8 cellular contexts compared by ENCODE assay signal in the genomic region with DNA sequence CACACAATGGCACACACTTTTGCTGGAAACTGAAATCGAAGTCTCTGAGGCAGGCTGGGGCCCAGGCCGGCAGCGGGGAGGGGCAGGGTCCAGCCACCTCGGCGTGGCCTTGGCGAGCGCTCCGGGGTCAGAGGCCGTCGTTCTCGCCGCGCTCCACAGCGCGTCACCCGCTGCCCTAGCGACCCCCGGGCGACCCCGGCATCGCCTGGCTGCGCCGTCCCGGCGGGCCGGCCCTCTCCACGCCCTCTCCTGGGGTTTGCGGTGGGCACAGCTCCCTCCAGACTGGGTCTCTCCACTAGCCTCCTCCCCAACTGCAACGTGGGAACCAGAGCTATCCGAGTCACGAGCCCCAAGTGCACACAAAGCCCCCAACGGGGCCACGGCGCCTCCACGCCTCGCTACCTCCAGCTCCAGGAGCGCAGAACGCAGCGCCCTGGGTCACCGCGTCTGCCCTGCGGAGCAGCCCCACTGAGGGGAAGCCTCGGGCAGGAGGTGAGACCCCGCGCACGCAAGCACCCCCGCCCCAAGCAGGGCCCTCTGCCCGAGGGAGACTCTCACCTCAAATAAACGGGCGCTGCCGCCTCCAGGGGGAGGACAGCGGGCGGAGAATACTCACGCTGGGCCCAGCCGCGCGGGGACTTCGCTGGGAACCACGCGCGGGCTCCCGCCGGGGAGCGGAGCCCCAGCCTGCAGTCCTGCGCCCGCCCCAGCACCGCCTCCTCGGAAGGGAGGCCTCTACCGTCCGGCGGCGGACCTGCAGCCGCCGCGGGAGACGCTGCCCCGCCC.
DNase-seq lines count a peak whose midpoint lies in the region; ATAC-seq and TF ChIP-seq lines count a peak whose summit lies in the region.

No MANE protein-coding gene starts in this region.

- TF ChIP-seq CTCF in dorsolateral prefrontal cortex (IDR thresholded peaks at IDR 0.05 in 54 of 56, conservative IDR thresholded peaks at IDR 0.05 in 2 of 56; ENCODE audit: low read depth in 1 of 56, partially characterized antibody in 56 of 56) = peak; percentile 35 to 87 (median 76)
- TF ChIP-seq CTCF in lung (IDR thresholded peaks at IDR 0.05; ENCODE audit: control extremely low read depth, extremely low read depth) = peak; percentile 4

- intact Hi-C loops in dorsolateral prefrontal cortex (cut with DNase I) = loop anchor here (5.0 to 10.0 kb wide), 4 partner anchors 116 to 174 kb away; partner anchors contain the start of gene ZNF644 (in 2 of the 2)

- H3K4me1 Mint-ChIP-seq in activated CD4-positive, alpha-beta T cell treated with anti-CD3 and anti-CD28 coated beads, Interleukin-2, amount 10 ng/mL, durations not matched to agents 7 days and 5 days = peaks cover 13% of the 10 kb centered on the region

- no peak overlapping the region for H3K27ac Mint-ChIP-seq in activated CD4-positive, alpha-beta T cell treated with anti-CD3 and anti-CD28 coated beads, Interleukin-2, amount 10 ng/mL, durations not matched to agents 7 days and 5 days

- H3K9me3 Mint-ChIP-seq in activated CD4-positive, alpha-beta T cell treated with anti-CD3 and anti-CD28 coated beads, Interleukin-2, amount 10 ng/mL, durations not matched to agents 7 days and 5 days = no peaks in the 10 kb centered on the region

- no peaks in the 10 kb centered on the region for H3K9me3 ChIP-seq in lung (ENCODE audit: control insufficient read depth in 2 of 2, insufficient read depth in 1 of 2, low read length in 1 of 2)

- H3K4me3 ChIP-seq in dorsolateral prefrontal cortex (peak overlapping the region; percentile 48 to 92 (median 79)), lung (peak overlapping the region; percentile 46)

- peak; percentile 88 for ATAC-seq in GM18517 (IDR thresholded peaks at IDR 0.05; ENCODE audit: unreplicated experiment)
- peak; percentile 99 for ATAC-seq in HG03045 (IDR thresholded peaks at IDR 0.05; ENCODE audit: unreplicated experiment)
- peak; percentile 99 for ATAC-seq in lung (ENCODE audit: insufficient read depth, low FRiP score)

- CTCF ChIA-PET in activated CD4-positive, alpha-beta T cell treated with anti-CD3 and anti-CD28 coated beads, Interleukin-2, amount 10 ng/mL, durations not matched to agents 7 days and 5 days (lab: Charles Lee) = interaction anchor here (0.6 to 1.3 kb wide), 3 partner anchors 10 to 237 kb away, joined by 3 read pairs; no protein-coding TSS in a partner anchor

- peaks cover 0 to 6% (median 0%) of the 10 kb centered on the region in 45 donors for H3K27me3 ChIP-seq in dorsolateral prefrontal cortex
- H3K27me3 ChIP-seq in lung (ENCODE audit: control insufficient read depth, insufficient read depth) = no peaks in the 10 kb centered on the region

- peaks cover 0 to 2% of the 10 kb centered on the region in 2 donors for H3K4me1 ChIP-seq in lung (ENCODE audit: control insufficient read depth in 2 of 2, insufficient read depth in 2 of 2, low read length in 2 of 2)

- DNase-seq in 8988T = peak; percentile 38
- DNase-seq in NCI-H2171 treated with DMSO at 0.1 percent for 48 hours (lab: John Stamatoyannopoulos, UW) = peak; percentile 35
- peak; percentile 75 for DNase-seq in activated CD4-positive, alpha-beta T cell treated with anti-CD3 and anti-CD28 coated beads, Interleukin-2, amount 10 ng/mL, durations not matched to agents 7 days and 5 days
- peak in 8 of 10 donors; percentile 56 to 82 (median 72) for DNase-seq in dorsolateral prefrontal cortex
- peak; percentile 80 for DNase-seq in lung (ENCODE audit: low spot score)
- DNase-seq in stimulated activated CD4-positive, alpha-beta T cell treated with anti-CD3 and anti-CD28 coated beads, TNF-alpha, amount 100 ng/mL, for 1 hour (ENCODE audit: low read depth in 3 of 3, low spot score in 1 of 3) = peak; percentile 17 to 65 (median 47)

- 0% methylated on average over 57 to 77 of the region's 77 CpGs for WGBS in lung, 2 donors

- H3K27me3 Mint-ChIP-seq in activated CD4-positive, alpha-beta T cell treated with anti-CD3 and anti-CD28 coated beads, Interleukin-2, amount 10 ng/mL, durations not matched to agents 7 days and 5 days = peaks cover 65% of the 10 kb centered on the region

- H3K27ac ChIP-seq in dorsolateral prefrontal cortex (peak overlapping the region in 26 of 59 donors; percentile 0 to 86 (median 42)), lung (ENCODE audit: low read depth in 1 of 2, low read length in 1 of 2) (no peak overlapping the region)

- POLR2A ChIA-PET in activated CD4-positive, alpha-beta T cell treated with anti-CD3 and anti-CD28 coated beads, Interleukin-2, amount 10 ng/mL, durations not matched to agents 7 days and 5 days (lab: Charles Lee) = no interaction called here

- peak overlapping the region; percentile 68 for H3K4me3 Mint-ChIP-seq in activated CD4-positive, alpha-beta T cell treated with anti-CD3 and anti-CD28 coated beads, Interleukin-2, amount 10 ng/mL, durations not matched to agents 7 days and 5 days

- no peaks in the 10 kb centered on the region for H3K36me3 Mint-ChIP-seq in activated CD4-positive, alpha-beta T cell treated with anti-CD3 and anti-CD28 coated beads, Interleukin-2, amount 10 ng/mL, durations not matched to agents 7 days and 5 days (ENCODE audit: low read depth)

- H3K36me3 ChIP-seq in lung (ENCODE audit: control insufficient read depth in 2 of 2, insufficient read depth in 2 of 2, low read length in 2 of 2) = no peaks in the 10 kb centered on the region
